Comparison of ENCODE assay signal across 1 cellular context in genomic region chr20:20683481-20683880, GRCh38.
TF ChIP-seq lines count a peak whose summit lies in the region.

No MANE protein-coding gene starts in this region.

TF ChIP-seq in WTC11, 78 proteins besides CTCF, POLR2A, EP300 and RAD21 (continued from another document):
- TF ChIP-seq RELA (CRISPR knock-in tag; IDR thresholded peaks at IDR 0.05; ENCODE audit: borderline replicate concordance) (no peak), FOXP1 (CRISPR knock-in tag; IDR thresholded peaks at IDR 0.05; ENCODE audit: borderline replicate concordance) (no peak), ETV6 (CRISPR knock-in tag; IDR thresholded peaks at IDR 0.05) (no peak), NR2C2 (CRISPR knock-in tag; IDR thresholded peaks at IDR 0.05) (no peak), JAZF1 (CRISPR knock-in tag; IDR thresholded peaks at IDR 0.05) (no peak), ELF4 (CRISPR knock-in tag; IDR thresholded peaks at IDR 0.05; ENCODE audit: low read depth) (no peak), ATF1 (CRISPR knock-in tag; IDR thresholded peaks at IDR 0.05) (no peak), ZNF317 (CRISPR knock-in tag; IDR thresholded peaks at IDR 0.05; ENCODE audit: borderline replicate concordance, low read depth) (no peak), PRRX2 (CRISPR knock-in tag; IDR thresholded peaks at IDR 0.05) (no peak), TCF7 (CRISPR knock-in tag; IDR thresholded peaks at IDR 0.05; ENCODE audit: low read depth) (no peak), IRF2 (CRISPR knock-in tag; IDR thresholded peaks at IDR 0.05; ENCODE audit: borderline replicate concordance, low read depth) (no peak), GTF2I (CRISPR knock-in tag; conservative IDR thresholded peaks at IDR 0.05) (no peak), RORB (CRISPR knock-in tag; IDR thresholded peaks at IDR 0.05) (no peak), NFATC4 (CRISPR knock-in tag; IDR thresholded peaks at IDR 0.05) (no peak)
- TF ChIP-seq, protein P1, sequence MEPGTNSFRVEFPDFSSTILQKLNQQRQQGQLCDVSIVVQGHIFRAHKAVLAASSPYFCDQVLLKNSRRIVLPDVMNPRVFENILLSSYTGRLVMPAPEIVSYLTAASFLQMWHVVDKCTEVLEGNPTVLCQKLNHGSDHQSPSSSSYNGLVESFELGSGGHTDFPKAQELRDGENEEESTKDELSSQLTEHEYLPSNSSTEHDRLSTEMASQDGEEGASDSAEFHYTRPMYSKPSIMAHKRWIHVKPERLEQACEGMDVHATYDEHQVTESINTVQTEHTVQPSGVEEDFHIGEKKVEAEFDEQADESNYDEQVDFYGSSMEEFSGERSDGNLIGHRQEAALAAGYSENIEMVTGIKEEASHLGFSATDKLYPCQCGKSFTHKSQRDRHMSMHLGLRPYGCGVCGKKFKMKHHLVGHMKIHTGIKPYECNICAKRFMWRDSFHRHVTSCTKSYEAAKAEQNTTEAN (CRISPR knock-in tag; IDR thresholded peaks at IDR 0.05) = no peak
- TF ChIP-seq, protein P2, sequence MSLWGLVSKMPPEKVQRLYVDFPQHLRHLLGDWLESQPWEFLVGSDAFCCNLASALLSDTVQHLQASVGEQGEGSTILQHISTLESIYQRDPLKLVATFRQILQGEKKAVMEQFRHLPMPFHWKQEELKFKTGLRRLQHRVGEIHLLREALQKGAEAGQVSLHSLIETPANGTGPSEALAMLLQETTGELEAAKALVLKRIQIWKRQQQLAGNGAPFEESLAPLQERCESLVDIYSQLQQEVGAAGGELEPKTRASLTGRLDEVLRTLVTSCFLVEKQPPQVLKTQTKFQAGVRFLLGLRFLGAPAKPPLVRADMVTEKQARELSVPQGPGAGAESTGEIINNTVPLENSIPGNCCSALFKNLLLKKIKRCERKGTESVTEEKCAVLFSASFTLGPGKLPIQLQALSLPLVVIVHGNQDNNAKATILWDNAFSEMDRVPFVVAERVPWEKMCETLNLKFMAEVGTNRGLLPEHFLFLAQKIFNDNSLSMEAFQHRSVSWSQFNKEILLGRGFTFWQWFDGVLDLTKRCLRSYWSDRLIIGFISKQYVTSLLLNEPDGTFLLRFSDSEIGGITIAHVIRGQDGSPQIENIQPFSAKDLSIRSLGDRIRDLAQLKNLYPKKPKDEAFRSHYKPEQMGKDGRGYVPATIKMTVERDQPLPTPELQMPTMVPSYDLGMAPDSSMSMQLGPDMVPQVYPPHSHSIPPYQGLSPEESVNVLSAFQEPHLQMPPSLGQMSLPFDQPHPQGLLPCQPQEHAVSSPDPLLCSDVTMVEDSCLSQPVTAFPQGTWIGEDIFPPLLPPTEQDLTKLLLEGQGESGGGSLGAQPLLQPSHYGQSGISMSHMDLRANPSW (CRISPR knock-in tag; conservative IDR thresholded peaks at IDR 0.05; ENCODE audit: low read depth) = no peak
